In the genomic region with DNA sequence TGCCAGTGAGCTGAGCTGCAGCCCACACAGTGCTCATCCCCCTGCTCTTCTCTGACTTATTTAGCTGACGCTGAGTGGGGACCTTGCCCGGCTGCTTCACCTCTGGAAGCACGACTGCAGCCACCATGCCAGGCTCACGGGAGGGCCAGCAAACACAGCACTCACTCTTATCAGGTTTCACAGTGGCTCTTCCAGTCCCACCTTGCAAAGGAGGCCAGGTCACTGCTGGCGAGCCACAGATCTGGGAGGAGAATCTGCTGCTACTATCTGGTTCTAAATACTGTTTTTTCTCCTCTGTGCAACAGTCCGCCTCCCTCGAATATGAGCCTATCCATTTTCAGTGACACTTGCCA, we compare ENCODE assay signal across 1 cellular context.
TF ChIP-seq lines count a peak whose summit lies in the region.

No MANE protein-coding gene starts in this region.

TF ChIP-seq in K562, 482 proteins besides CTCF, POLR2A, EP300 and RAD21 (continued from another document):
- TF ChIP-seq MXD1 (CRISPR knock-in tag; IDR thresholded peaks at IDR 0.05; ENCODE audit: borderline replicate concordance, poor library complexity, severe bottlenecking) (no peak), CBFA2T2 (conservative IDR thresholded peaks at IDR 0.05) (peak; percentile 74), SP1 (CRISPR knock-in tag; IDR thresholded peaks at IDR 0.05) (no peak), ESRRB (CRISPR knock-in tag; IDR thresholded peaks at IDR 0.05; ENCODE audit: borderline replicate concordance) (no peak), ZNF655 (CRISPR knock-in tag; IDR thresholded peaks at IDR 0.05) (no peak), ZNF668 (CRISPR knock-in tag; IDR thresholded peaks at IDR 0.05) (no peak), SMARCB1 (IDR thresholded peaks at IDR 0.05; ENCODE audit: insufficient read length, low read depth) (no peak), MBD1 (CRISPR knock-in tag; IDR thresholded peaks at IDR 0.05) (no peak), TCF3 (CRISPR knock-in tag; IDR thresholded peaks at IDR 0.05) (peak; percentile 79), RBM25 (IDR thresholded peaks at IDR 0.05; ENCODE audit: low read depth, low read length, severe bottlenecking) (no peak), MYBL2 (IDR thresholded peaks at IDR 0.05; ENCODE audit: low read depth) (no peak), MYBL2 (CRISPR knock-in tag; IDR thresholded peaks at IDR 0.05; ENCODE audit: borderline replicate concordance) (no peak), RBM39 (optimal IDR thresholded peaks at IDR 0.05; ENCODE audit: low read depth, low read length) (no peak), CHCHD3 (CRISPR knock-in tag; IDR thresholded peaks at IDR 0.05) (no peak), MAZ (CRISPR knock-in tag; conservative IDR thresholded peaks at IDR 0.05 in 1 of 2, IDR thresholded peaks at IDR 0.05 in 1 of 2) (no peak), E2F3 (CRISPR knock-in tag; IDR thresholded peaks at IDR 0.05) (no peak), SRF (CRISPR knock-in tag; IDR thresholded peaks at IDR 0.05) (no peak), DIDO1 (tag; IDR thresholded peaks at IDR 0.05; ENCODE audit: low read depth) (no peak), ZBED1 (IDR thresholded peaks at IDR 0.05) (no peak), OTX1 (CRISPR knock-in tag; IDR thresholded peaks at IDR 0.05) (no peak), BRF1 (IDR thresholded peaks at IDR 0.05; ENCODE audit: borderline replicate concordance, extremely low read depth, insufficient read length) (no peak), MTA2 (IDR thresholded peaks at IDR 0.05; ENCODE audit: low read depth) (no peak), PHF8 (IDR thresholded peaks at IDR 0.05; ENCODE audit: borderline replicate concordance, low read length) (no peak), ZNF217 (CRISPR knock-in tag; IDR thresholded peaks at IDR 0.05) (no peak), PHF20 (IDR thresholded peaks at IDR 0.05; ENCODE audit: partially characterized antibody) (no peak), GABPB1 (CRISPR knock-in tag; IDR thresholded peaks at IDR 0.05) (no peak), PCBP1 (IDR thresholded peaks at IDR 0.05; ENCODE audit: low read depth, low read length, poor library complexity, severe bottlenecking) (no peak), FOXA3 (CRISPR knock-in tag; conservative IDR thresholded peaks at IDR 0.05 in 1 of 2, IDR thresholded peaks at IDR 0.05 in 1 of 2) (no peak), TRIM24 (IDR thresholded peaks at IDR 0.05) (0 out of 4 replicates have a peak, but pooled peaks of 1 of the 2 experiments have one; percentile 13), ZNF518B (CRISPR knock-in tag; IDR thresholded peaks at IDR 0.05) (no peak), GATAD2B (IDR thresholded peaks at IDR 0.05; ENCODE audit: borderline replicate concordance) (no peak)
- TF ChIP-seq, protein P1, sequence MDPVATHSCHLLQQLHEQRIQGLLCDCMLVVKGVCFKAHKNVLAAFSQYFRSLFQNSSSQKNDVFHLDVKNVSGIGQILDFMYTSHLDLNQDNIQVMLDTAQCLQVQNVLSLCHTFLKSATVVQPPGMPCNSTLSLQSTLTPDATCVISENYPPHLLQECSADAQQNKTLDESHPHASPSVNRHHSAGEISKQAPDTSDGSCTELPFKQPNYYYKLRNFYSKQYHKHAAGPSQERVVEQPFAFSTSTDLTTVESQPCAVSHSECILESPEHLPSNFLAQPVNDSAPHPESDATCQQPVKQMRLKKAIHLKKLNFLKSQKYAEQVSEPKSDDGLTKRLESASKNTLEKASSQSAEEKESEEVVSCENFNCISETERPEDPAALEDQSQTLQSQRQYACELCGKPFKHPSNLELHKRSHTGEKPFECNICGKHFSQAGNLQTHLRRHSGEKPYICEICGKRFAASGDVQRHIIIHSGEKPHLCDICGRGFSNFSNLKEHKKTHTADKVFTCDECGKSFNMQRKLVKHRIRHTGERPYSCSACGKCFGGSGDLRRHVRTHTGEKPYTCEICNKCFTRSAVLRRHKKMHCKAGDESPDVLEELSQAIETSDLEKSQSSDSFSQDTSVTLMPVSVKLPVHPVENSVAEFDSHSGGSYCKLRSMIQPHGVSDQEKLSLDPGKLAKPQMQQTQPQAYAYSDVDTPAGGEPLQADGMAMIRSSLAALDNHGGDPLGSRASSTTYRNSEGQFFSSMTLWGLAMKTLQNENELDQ (CRISPR knock-in tag; IDR thresholded peaks at IDR 0.05; ENCODE audit: borderline replicate concordance) = no peak
- TF ChIP-seq, protein P2, sequence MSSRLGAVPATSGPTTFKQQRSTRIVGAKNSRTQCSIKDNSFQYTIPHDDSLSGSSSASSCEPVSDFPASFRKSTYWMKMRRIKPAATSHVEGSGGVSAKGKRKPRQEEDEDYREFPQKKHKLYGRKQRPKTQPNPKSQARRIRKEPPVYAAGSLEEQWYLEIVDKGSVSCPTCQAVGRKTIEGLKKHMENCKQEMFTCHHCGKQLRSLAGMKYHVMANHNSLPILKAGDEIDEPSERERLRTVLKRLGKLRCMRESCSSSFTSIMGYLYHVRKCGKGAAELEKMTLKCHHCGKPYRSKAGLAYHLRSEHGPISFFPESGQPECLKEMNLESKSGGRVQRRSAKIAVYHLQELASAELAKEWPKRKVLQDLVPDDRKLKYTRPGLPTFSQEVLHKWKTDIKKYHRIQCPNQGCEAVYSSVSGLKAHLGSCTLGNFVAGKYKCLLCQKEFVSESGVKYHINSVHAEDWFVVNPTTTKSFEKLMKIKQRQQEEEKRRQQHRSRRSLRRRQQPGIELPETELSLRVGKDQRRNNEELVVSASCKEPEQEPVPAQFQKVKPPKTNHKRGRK (tag; IDR thresholded peaks at IDR 0.05) = no peak
